9 cellular contexts compared by ENCODE assay signal in the genomic region with DNA sequence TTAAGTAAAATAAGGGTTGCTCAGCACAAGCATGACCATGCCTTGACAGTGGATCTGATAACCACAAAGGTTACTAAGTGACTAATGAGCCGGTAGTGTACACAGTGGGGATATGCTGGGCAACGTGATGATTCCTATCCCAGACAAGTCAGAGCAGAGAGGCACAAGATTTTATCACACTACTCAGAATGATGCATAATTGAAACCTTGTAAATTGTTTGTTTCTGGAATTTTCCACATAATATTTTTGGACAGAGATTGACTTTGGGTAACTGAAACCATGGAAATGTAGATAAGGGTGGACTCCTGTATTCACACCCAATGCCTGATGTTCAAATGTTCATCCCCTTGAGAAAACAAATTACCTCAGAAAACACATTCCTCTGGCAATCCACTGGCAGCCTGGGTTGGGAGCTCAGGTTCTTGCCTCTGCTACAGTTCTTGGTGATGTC. TPM values are rescaled to one million over a fixed set of nuclear protein-coding genes. Genes with fewer than 3 reads are reported as not detected.
DNase-seq lines count a peak whose midpoint lies in the region; ATAC-seq, FAIRE-seq and TF ChIP-seq lines count a peak whose summit lies in the region.
"Had no signal": no experiment of that assay in that cellular context is flagged by ENCODE, and none has a peak within 500 bp of the region (broad histone marks: within the 10 kb centered on the region; RNA-seq: fewer than 3 reads in every experiment).

No MANE protein-coding gene starts in this region.

- 51 to 65% methylated on average over 2 of the region's 2 CpGs for WGBS in sigmoid colon, 2 donors
- WGBS in body of pancreas, 2 donors = 5 to 20% methylated on average over 2 of the region's 2 CpGs

- peak; percentile 100 for ATAC-seq in activated naive CD8-positive, alpha-beta T cell treated with anti-CD3 and anti-CD28 coated beads, Interleukin-2, amount 50 U/mL, for 24 hours
- ATAC-seq in HG03103 (IDR thresholded peaks at IDR 0.05; ENCODE audit: low read depth, unreplicated experiment) = peak; percentile 71
- no peak for ATAC-seq in body of pancreas

- H3K36me3 Mint-ChIP-seq in activated naive CD8-positive, alpha-beta T cell treated with anti-CD3 and anti-CD28 coated beads, Interleukin-2, amount 50 U/mL, for 24 hours (ENCODE audit: low read depth) = no peaks in the 10 kb centered on the region
- no peaks in the 10 kb centered on the region for H3K36me3 Mint-ChIP-seq in activated naive CD8-positive, alpha-beta T cell treated with anti-CD3 and anti-CD28 coated beads for 36 hours
- no peaks in the 10 kb centered on the region for H3K36me3 Mint-ChIP-seq in astrocyte (ENCODE audit: low read depth, unreplicated experiment)

- H3K9ac ChIP-seq in astrocyte (ENCODE audit: low read length) = peak overlapping the region; percentile 44
- H3K9ac ChIP-seq in skeletal muscle satellite cell (ENCODE audit: low read depth, low read length) = no peak overlapping the region

- H4K20me1 ChIP-seq in astrocyte (ENCODE audit: insufficient read depth, low read length) = no peaks in the 10 kb centered on the region

- H3K4me3 Mint-ChIP-seq in activated naive CD8-positive, alpha-beta T cell treated with anti-CD3 and anti-CD28 coated beads, Interleukin-2, amount 50 U/mL, for 24 hours = no peak overlapping the region
- H3K4me3 Mint-ChIP-seq in activated naive CD8-positive, alpha-beta T cell treated with anti-CD3 and anti-CD28 coated beads for 36 hours = no peak overlapping the region
- H3K4me3 Mint-ChIP-seq in astrocyte (ENCODE audit: unreplicated experiment) = no peak overlapping the region

- FAIRE-seq in astrocyte (lab: Jason Lieb, UNC) = peak; percentile 73

- H3K4me3 ChIP-seq in astrocyte (ENCODE audit: insufficient read depth, low read depth, low read length) (no peak overlapping the region), skeletal muscle satellite cell (ENCODE audit: low read length) (no peak overlapping the region), sigmoid colon (no peak overlapping the region), body of pancreas (no peak overlapping the region)

- H3K36me3 ChIP-seq in astrocyte (ENCODE audit: insufficient read depth, low read length) = no peaks in the 10 kb centered on the region
- no peaks in the 10 kb centered on the region for H3K36me3 ChIP-seq in skeletal muscle satellite cell (ENCODE audit: insufficient read depth, low read length)
- no peaks in the 10 kb centered on the region for H3K36me3 ChIP-seq in sigmoid colon
- H3K36me3 ChIP-seq in body of pancreas (replicated peaks in 1 of 2; ENCODE audit: insufficient read depth in 1 of 2, low read depth in 2 of 2) = no peaks in the 10 kb centered on the region
- H3K36me3 ChIP-seq: neutrophil had no signal

- no peak for TF ChIP-seq EP300 in sigmoid colon (IDR thresholded peaks at IDR 0.05)

- no peak for DNase-seq in activated naive CD8-positive, alpha-beta T cell treated with anti-CD3 and anti-CD28 coated beads, Interleukin-2, amount 50 U/mL, for 24 hours
- DNase-seq in activated naive CD8-positive, alpha-beta T cell treated with anti-CD3 and anti-CD28 coated beads for 36 hours = no peak
- DNase-seq in astrocyte (ENCODE audit: low read depth) (peak; percentile 89), sigmoid colon (no peak), body of pancreas (no peak)
- no peak for DNase-seq in effector CD8-positive, alpha-beta T cell (lab: John Stamatoyannopoulos, UW)

- H3K4me1 ChIP-seq in astrocyte (ENCODE audit: insufficient read depth, low read length) (peaks cover 12% of the 10 kb centered on the region), skeletal muscle satellite cell (ENCODE audit: control insufficient read depth, insufficient read depth, low read length) (peaks cover 19% of the 10 kb centered on the region), sigmoid colon (no peaks in the 10 kb centered on the region), body of pancreas (no peaks in the 10 kb centered on the region)

- intact Hi-C loops in sigmoid colon (cut with DNase I) (no loop called here), body of pancreas (cut with DNase I) (no loop called here)

- H3K27ac ChIP-seq in astrocyte (ENCODE audit: low read depth, low read length) = peak overlapping the region; percentile 55
- no peak overlapping the region for H3K27ac ChIP-seq in sigmoid colon
- H3K27ac ChIP-seq in body of pancreas = no peak overlapping the region
- H3K27ac ChIP-seq: neutrophil had no signal

- peaks cover 4% of the 10 kb centered on the region for H3K27me3 Mint-ChIP-seq in activated naive CD8-positive, alpha-beta T cell treated with anti-CD3 and anti-CD28 coated beads, Interleukin-2, amount 50 U/mL, for 24 hours
- H3K27me3 Mint-ChIP-seq in activated naive CD8-positive, alpha-beta T cell treated with anti-CD3 and anti-CD28 coated beads for 36 hours = no peaks in the 10 kb centered on the region
- H3K27me3 Mint-ChIP-seq in astrocyte (ENCODE audit: low read depth, unreplicated experiment) = no peaks in the 10 kb centered on the region

- H3K27me3 ChIP-seq in astrocyte (ENCODE audit: insufficient read depth, low read length) = no peaks in the 10 kb centered on the region
- H3K27me3 ChIP-seq in skeletal muscle satellite cell (ENCODE audit: control insufficient read depth, insufficient read depth, low read length) = no peaks in the 10 kb centered on the region
- no peaks in the 10 kb centered on the region for H3K27me3 ChIP-seq in sigmoid colon
- no peaks in the 10 kb centered on the region for H3K27me3 ChIP-seq in body of pancreas
- H3K27me3 ChIP-seq: neutrophil had no signal

- H2AFZ ChIP-seq in astrocyte (ENCODE audit: low read depth, low read length) = no peak overlapping the region

- H3K79me2 ChIP-seq in astrocyte (ENCODE audit: insufficient read depth, low read length) = no peaks in the 10 kb centered on the region

- peaks cover 46% of the 10 kb centered on the region for H3K4me1 Mint-ChIP-seq in activated naive CD8-positive, alpha-beta T cell treated with anti-CD3 and anti-CD28 coated beads, Interleukin-2, amount 50 U/mL, for 24 hours
- H3K4me1 Mint-ChIP-seq in activated naive CD8-positive, alpha-beta T cell treated with anti-CD3 and anti-CD28 coated beads for 36 hours = peaks cover 45% of the 10 kb centered on the region
- H3K4me1 Mint-ChIP-seq in astrocyte (ENCODE audit: low read depth, unreplicated experiment) = peaks cover 19% of the 10 kb centered on the region

- TF ChIP-seq CTCF in astrocyte (IDR thresholded peaks at IDR 0.05; ENCODE audit: insufficient read depth, low read depth, low read length) = no peak
- TF ChIP-seq CTCF in sigmoid colon (IDR thresholded peaks at IDR 0.05) = no peak
- TF ChIP-seq CTCF in body of pancreas (IDR thresholded peaks at IDR 0.05) = no peak

- H3K9me3 Mint-ChIP-seq in activated naive CD8-positive, alpha-beta T cell treated with anti-CD3 and anti-CD28 coated beads, Interleukin-2, amount 50 U/mL, for 24 hours = no peaks in the 10 kb centered on the region
- H3K9me3 Mint-ChIP-seq in activated naive CD8-positive, alpha-beta T cell treated with anti-CD3 and anti-CD28 coated beads for 36 hours = no peaks in the 10 kb centered on the region
- H3K9me3 Mint-ChIP-seq in astrocyte (ENCODE audit: unreplicated experiment) = no peaks in the 10 kb centered on the region

- H3K4me2 ChIP-seq in astrocyte (ENCODE audit: low read length) = peak overlapping the region; percentile 45
- H3K4me2 ChIP-seq in skeletal muscle satellite cell (ENCODE audit: low read length) = peak overlapping the region; percentile 7

- H3K27ac Mint-ChIP-seq in activated naive CD8-positive, alpha-beta T cell treated with anti-CD3 and anti-CD28 coated beads, Interleukin-2, amount 50 U/mL, for 24 hours = no peak overlapping the region
- no peak overlapping the region for H3K27ac Mint-ChIP-seq in activated naive CD8-positive, alpha-beta T cell treated with anti-CD3 and anti-CD28 coated beads for 36 hours
- H3K27ac Mint-ChIP-seq in astrocyte (ENCODE audit: unreplicated experiment) = peak overlapping the region; percentile 37

- TF ChIP-seq POLR2A in sigmoid colon (IDR thresholded peaks at IDR 0.05) (no peak), body of pancreas (IDR thresholded peaks at IDR 0.05) (no peak)

- H3K9me3 ChIP-seq in astrocyte (ENCODE audit: insufficient read depth, low read depth, low read length) (no peaks in the 10 kb centered on the region), skeletal muscle satellite cell (replicated peaks; ENCODE audit: low read length) (no peaks in the 10 kb centered on the region), sigmoid colon (no peaks in the 10 kb centered on the region), body of pancreas (no peaks in the 10 kb centered on the region)
- H3K9me3 ChIP-seq: neutrophil had no signal

RNA-seq across cellular contexts. Expression of a gene that starts 16.2 kb away (rescaled TPM):
- total RNA-seq in activated naive CD8-positive, alpha-beta T cell treated with anti-CD3 and anti-CD28 coated beads for 36 hours = 100 to 1,000 TPM in 1 of 2 experiments, 10 to 100 TPM in 1; 92.1 to 101 TPM
- total RNA-seq in astrocyte (62.2 and 72.9 TPM in 2 replicates), sigmoid colon (10 to 100 TPM; 25.3 to 35.5 (median 30.0) TPM), body of pancreas (10 to 100 TPM; 11.5 to 20.2 TPM)
- total RNA-seq in skeletal muscle satellite cell (2012; rRNA removed) = 17.2 and 19.4 TPM in 2 replicates
- 10 to 100 TPM in 2 of 3 donors, 1 to 10 TPM in 1; 8.4 to 29.6 (median 10.6) TPM for polyA plus RNA-seq in sigmoid colon

RNA-seq across cellular contexts. Expression of a gene that starts 52.4 kb away (rescaled TPM):
- total RNA-seq in activated naive CD8-positive, alpha-beta T cell treated with anti-CD3 and anti-CD28 coated beads for 36 hours = 10 to 100 TPM; 44.8 to 47.1 TPM
- total RNA-seq in astrocyte = 2.3 and 2.5 TPM in 2 replicates
- total RNA-seq in skeletal muscle satellite cell (2012; rRNA removed) = 20.5 and 37.8 TPM in 2 replicates
- total RNA-seq in sigmoid colon = 10 to 100 TPM in 1 of 4 donors, 1 to 10 TPM in 3; 7.7 to 10.7 (median 8.2) TPM
- 10 to 100 TPM in 1 of 3 donors, under 1 TPM in 2; 0.60 to 44.9 (median 0.92) TPM for polyA plus RNA-seq in sigmoid colon
- 10 to 100 TPM in 1 of 2 donors, 1 to 10 TPM in 1; 7.5 to 24.7 TPM for total RNA-seq in body of pancreas
